In the genomic region with DNA sequence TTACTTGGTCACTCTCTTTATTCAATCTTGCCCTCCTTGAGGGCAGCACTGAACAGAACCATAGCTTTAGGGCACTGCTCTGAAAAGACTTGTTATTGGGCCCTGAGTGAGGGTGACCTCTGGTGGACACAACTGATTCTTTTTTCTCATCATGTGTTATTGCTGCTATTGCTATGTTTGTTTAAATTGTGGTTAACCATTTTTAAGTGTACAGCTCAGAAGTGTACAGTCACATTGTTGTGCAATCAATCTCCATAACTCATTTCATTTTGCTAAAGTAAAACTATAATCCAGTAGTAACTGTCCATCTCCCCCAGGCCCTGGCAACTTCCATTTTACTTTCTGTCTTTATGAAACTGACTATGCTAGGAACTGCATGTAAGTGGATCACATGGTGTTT, we compare ENCODE assay signal across 8 cellular contexts.
A peak's percentile ranks its signal among the peaks of the same experiment; 100 is the strongest.
DNase-seq lines count a peak whose midpoint lies in the region; ATAC-seq, FAIRE-seq and TF ChIP-seq lines count a peak whose summit lies in the region.

No MANE protein-coding gene starts in this region.

- intact Hi-C loops in adrenal gland (cut with DNase I), result loop anchor here in 1 of 2 donors (5.0 kb wide), 1 partner anchor 307 kb away; no protein-coding TSS in a partner anchor

- peak; percentile 77 for ATAC-seq in HG02610 (IDR thresholded peaks at IDR 0.05; ENCODE audit: unreplicated experiment)

- TF ChIP-seq CTCF in AG09309 (IDR thresholded peaks at IDR 0.05; ENCODE audit: control insufficient read depth, insufficient read depth, low read depth, low read length, missing control alignments) (peak; percentile 73), adrenal gland (IDR thresholded peaks at IDR 0.05) (peak; percentile 38 to 55 (median 49))

- no peaks in the 10 kb centered on the region for H3K4me1 ChIP-seq in adrenal gland (replicated peaks in 1 of 2)

- TF ChIP-seq POLR2A in GM12892 (IDR thresholded peaks at IDR 0.05; ENCODE audit: low read depth, low read length) (no peak), adrenal gland (IDR thresholded peaks at IDR 0.05) (no peak)

- no peaks in the 10 kb centered on the region for H3K9me3 ChIP-seq in MG63
- H3K9me3 ChIP-seq in adrenal gland (replicated peaks in 1 of 3), result no peaks in the 10 kb centered on the region

- FAIRE-seq in GM12892 (lab: Jason Lieb, UNC), result peak; percentile 90

- H3K36me3 ChIP-seq in MG63 (no peaks in the 10 kb centered on the region), adrenal gland (replicated peaks in 1 of 2) (no peaks in the 10 kb centered on the region)

- H3K27me3 ChIP-seq in MG63 (peaks cover 4% of the 10 kb centered on the region; the same call in 1 of the 2 replicates), adrenal gland (no peaks in the 10 kb centered on the region)

- peak; percentile 89 for DNase-seq in AG09309 (ENCODE audit: low read depth)
- DNase-seq in GM12892 (ENCODE audit: insufficient read length), result no peak
- DNase-seq in MG63, result peak; percentile 38
- DNase-seq in adrenal gland, result peak in 5 of 7 donors; percentile 15 to 39 (median 19)
- peak; percentile 25 for DNase-seq in iPS DF 19.7 (ENCODE audit: low read depth, low spot score)
- DNase-seq in stromal cell of bone marrow (ENCODE audit: low read depth), result peak; percentile 90
- DNase-seq in ecto neural progenitor cell (ENCODE audit: low spot score), result no peak

- no peak overlapping the region for H3K27ac ChIP-seq in adrenal gland

- no peak overlapping the region for H3K4me3 ChIP-seq in AG09309 (ENCODE audit: control insufficient read depth, low read depth, low read length)
- H3K4me3 ChIP-seq in MG63, result no peak overlapping the region
- no peak overlapping the region for H3K4me3 ChIP-seq in adrenal gland

Comparison
In these comparisons a context has a peak if more than half of its experiments do, and no peak if none do; other contexts are left out.
1. DNase-seq: peak in AG09309 (single experiment), MG63 (single experiment), adrenal gland (5 of 7), iPS DF 19.7 (single experiment) and stromal cell of bone marrow (single experiment); none in GM12892 (single experiment) and ecto neural progenitor cell (single experiment).